8 cellular contexts compared by ENCODE assay signal in genomic region chr6:89610149-89610642, GRCh38. TPM values are rescaled to one million over a fixed set of nuclear protein-coding genes. Genes with fewer than 3 reads are reported as not detected.
A peak's percentile ranks its signal among the peaks of the same experiment; 100 is the strongest.
DNase-seq lines count a peak whose midpoint lies in the region; ATAC-seq and TF ChIP-seq lines count a peak whose summit lies in the region.

No MANE protein-coding gene starts in this region.

- no peak overlapping the region for H3K27ac Mint-ChIP-seq in natural killer cell treated with Interleukin-12 subunit alpha and Interleukin-12 subunit beta and Interleukin-15 and Interleukin-18, amount 100 ng/mL, for 72 hours
- no peak overlapping the region for H3K27ac Mint-ChIP-seq in stimulated activated naive CD8-positive, alpha-beta T cell treated with anti-CD3 and anti-CD28 coated beads, Interleukin-15, amount 100 ng/mL, for 72 hours

- no peaks in the 10 kb centered on the region for H3K36me3 Mint-ChIP-seq in natural killer cell treated with Interleukin-12 subunit alpha and Interleukin-12 subunit beta and Interleukin-15 and Interleukin-18, amount 100 ng/mL, for 72 hours

- peak; percentile 83 for TF ChIP-seq CTCF in GM12874 (IDR thresholded peaks at IDR 0.05; ENCODE audit: insufficient read depth, low read depth, low read length)
- TF ChIP-seq CTCF in epithelial cell of proximal tubule (conservative IDR thresholded peaks at IDR 0.05; ENCODE audit: low read depth, low read length): peak; percentile 84

- no peaks in the 10 kb centered on the region for H3K9me3 ChIP-seq in NT2/D1 (ENCODE audit: insufficient read depth, low read length)

- ATAC-seq in HG03060 (IDR thresholded peaks at IDR 0.05; ENCODE audit: low read depth, unreplicated experiment) (peak; percentile 68), GM19397 (IDR thresholded peaks at IDR 0.05; ENCODE audit: unreplicated experiment) (no peak)
- ATAC-seq in natural killer cell treated with Interleukin-12 subunit alpha and Interleukin-12 subunit beta and Interleukin-15 and Interleukin-18, amount 100 ng/mL, for 72 hours: peak; percentile 81
- peak; percentile 87 for ATAC-seq in stimulated activated naive CD8-positive, alpha-beta T cell treated with anti-CD3 and anti-CD28 coated beads, Interleukin-15, amount 100 ng/mL, for 72 hours

- H3K4me1 ChIP-seq in NT2/D1 (ENCODE audit: insufficient read depth, insufficient read length): no peaks in the 10 kb centered on the region

- peaks cover 4% of the 10 kb centered on the region for H3K36me3 ChIP-seq in NT2/D1 (ENCODE audit: insufficient read depth, insufficient read length, low read length)

- H3K9ac ChIP-seq in NT2/D1 (ENCODE audit: insufficient read length, low read depth): no peak overlapping the region

- H3K4me1 Mint-ChIP-seq in natural killer cell treated with Interleukin-12 subunit alpha and Interleukin-12 subunit beta and Interleukin-15 and Interleukin-18, amount 100 ng/mL, for 72 hours (ENCODE audit: low read depth in 2 of 2): no peaks in the 10 kb centered on the region
- peaks cover 5% of the 10 kb centered on the region for H3K4me1 Mint-ChIP-seq in stimulated activated naive CD8-positive, alpha-beta T cell treated with anti-CD3 and anti-CD28 coated beads, Interleukin-15, amount 100 ng/mL, for 72 hours

- no peaks in the 10 kb centered on the region for H3K9me3 Mint-ChIP-seq in natural killer cell treated with Interleukin-12 subunit alpha and Interleukin-12 subunit beta and Interleukin-15 and Interleukin-18, amount 100 ng/mL, for 72 hours
- no peaks in the 10 kb centered on the region for H3K9me3 Mint-ChIP-seq in stimulated activated naive CD8-positive, alpha-beta T cell treated with anti-CD3 and anti-CD28 coated beads, Interleukin-15, amount 100 ng/mL, for 72 hours

- no peaks in the 10 kb centered on the region for H3K27me3 Mint-ChIP-seq in natural killer cell treated with Interleukin-12 subunit alpha and Interleukin-12 subunit beta and Interleukin-15 and Interleukin-18, amount 100 ng/mL, for 72 hours
- no peaks in the 10 kb centered on the region for H3K27me3 Mint-ChIP-seq in stimulated activated naive CD8-positive, alpha-beta T cell treated with anti-CD3 and anti-CD28 coated beads, Interleukin-15, amount 100 ng/mL, for 72 hours

- H3K4me3 ChIP-seq in NT2/D1 (ENCODE audit: insufficient read length, low read depth) (no peak overlapping the region), epithelial cell of proximal tubule (ENCODE audit: low read depth, low read length) (no peak overlapping the region)

- peak; percentile 15 for DNase-seq in NT2/D1 (ENCODE audit: low read depth, low spot score)
- DNase-seq in activated CD8-positive, alpha-beta memory T cell treated with anti-CD3 and anti-CD28 coated beads, Interleukin-2, amount 50 U/mL, for 4 hours: peak; percentile 87
- no peak for DNase-seq in epithelial cell of proximal tubule (ENCODE audit: low read depth)
- DNase-seq in natural killer cell treated with Interleukin-12 subunit alpha and Interleukin-12 subunit beta and Interleukin-15 and Interleukin-18, amount 100 ng/mL, for 72 hours (ENCODE audit: low spot score): peak; percentile 76
- DNase-seq in stimulated activated naive CD8-positive, alpha-beta T cell treated with anti-CD3 and anti-CD28 coated beads, Interleukin-15, amount 100 ng/mL, for 72 hours: peak; percentile 71 to 73

- no peak overlapping the region for H3K4me3 Mint-ChIP-seq in natural killer cell treated with Interleukin-12 subunit alpha and Interleukin-12 subunit beta and Interleukin-15 and Interleukin-18, amount 100 ng/mL, for 72 hours
- H3K4me3 Mint-ChIP-seq in stimulated activated naive CD8-positive, alpha-beta T cell treated with anti-CD3 and anti-CD28 coated beads, Interleukin-15, amount 100 ng/mL, for 72 hours: no peak overlapping the region

- H3K27me3 ChIP-seq in NT2/D1 (ENCODE audit: insufficient read depth, insufficient read length): no peaks in the 10 kb centered on the region

RNA-seq across cellular contexts. Expression of gene LYRM2, which starts 28.4 kb away (rescaled TPM):
- 11.3 and 23.5 TPM in 2 replicates for total RNA-seq in epithelial cell of proximal tubule
- 10 to 100 TPM; 25.4 to 29.5 TPM for total RNA-seq in natural killer cell treated with Interleukin-12 subunit alpha and Interleukin-12 subunit beta and Interleukin-15 and Interleukin-18, amount 100 ng/mL, for 72 hours
